Comparison of ENCODE assay signal across 17 cellular contexts in the genomic region with DNA sequence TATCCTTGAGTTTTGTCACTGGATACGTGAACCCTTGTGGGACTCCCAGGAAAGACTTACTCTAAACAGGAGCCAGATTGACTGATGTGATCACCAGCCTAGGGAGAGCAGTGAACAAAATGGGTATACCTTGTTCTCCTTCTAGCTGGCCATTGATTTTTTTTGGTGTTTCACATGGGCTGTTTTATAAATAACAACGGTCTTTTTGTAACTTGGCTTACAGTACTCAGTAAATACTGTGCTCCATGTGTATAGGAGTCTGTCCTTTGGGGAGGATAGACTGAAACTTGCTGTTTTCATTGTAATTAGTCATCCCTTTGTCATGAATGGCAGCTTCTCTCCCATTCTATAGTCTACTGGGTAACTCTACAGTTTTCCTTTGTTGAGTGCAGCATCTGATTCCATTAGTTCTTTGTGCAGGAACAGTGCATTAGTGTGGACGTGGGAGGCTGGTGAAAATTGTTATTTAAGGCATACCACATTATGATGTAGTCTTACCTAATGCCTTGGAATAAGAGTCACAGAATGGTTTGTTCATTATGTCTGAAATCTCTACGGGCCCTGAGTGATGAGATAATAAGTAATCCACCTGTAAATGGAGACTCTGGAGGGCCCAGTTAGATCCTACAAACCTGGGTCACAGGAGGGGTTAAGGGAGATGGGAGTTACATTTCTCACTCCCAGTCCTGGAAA.
DNase-seq lines count a peak whose midpoint lies in the region; ATAC-seq, FAIRE-seq and TF ChIP-seq lines count a peak whose summit lies in the region.
"Had no signal": no experiment of that assay in that cellular context is flagged by ENCODE, and none has a peak within 500 bp of the region (broad histone marks: within the 10 kb centered on the region; RNA-seq: fewer than 3 reads in every experiment).

No MANE protein-coding gene starts in this region.

- H3K4me3 ChIP-seq in bronchial epithelial cell (ENCODE audit: low read depth, low read length) (no peak overlapping the region), mesodermal cell (ENCODE audit: extremely low read depth, insufficient read depth, low read length, poor library complexity, severe bottlenecking) (no peak overlapping the region), gastrocnemius medialis (no peak overlapping the region)
- H3K4me3 ChIP-seq: breast epithelium, psoas muscle, suprapubic skin had no signal

- H3K27ac ChIP-seq in mesodermal cell (ENCODE audit: low read depth, low read length, severe bottlenecking) (peak overlapping the region; percentile 17), gastrocnemius medialis (no peak overlapping the region)
- H3K27ac ChIP-seq: breast epithelium, psoas muscle, suprapubic skin, VCaP had no signal

- no peaks in the 10 kb centered on the region for H3K9me3 ChIP-seq in mesodermal cell (ENCODE audit: control insufficient read depth, low read length)
- H3K9me3 ChIP-seq in gastrocnemius medialis = no peaks in the 10 kb centered on the region
- H3K9me3 ChIP-seq: breast epithelium, psoas muscle, suprapubic skin had no signal

- in situ Hi-C loops in gastrocnemius medialis (cut with MboI; ENCODE audit: low sequenced_read_pairs in 4 of 4) = no loop called here

- peaks cover 29% of the 10 kb centered on the region for H3K4me1 ChIP-seq in mesodermal cell (ENCODE audit: control insufficient read depth, insufficient read depth, low read length, poor library complexity, severe bottlenecking)
- no peaks in the 10 kb centered on the region for H3K4me1 ChIP-seq in gastrocnemius medialis
- H3K4me1 ChIP-seq: breast epithelium, psoas muscle, suprapubic skin had no signal

- H3K27ac Mint-ChIP-seq in activated naive CD4-positive, alpha-beta T cell treated with anti-CD3 and anti-CD28 coated beads for 36 hours = no peak overlapping the region
- H3K27ac Mint-ChIP-seq: CD8-positive, alpha-beta memory T cell had no signal

- TF ChIP-seq POLR2A in gastrocnemius medialis (IDR thresholded peaks at IDR 0.05) = no peak

- peaks cover 2% of the 10 kb centered on the region for H3K27me3 Mint-ChIP-seq in activated naive CD4-positive, alpha-beta T cell treated with anti-CD3 and anti-CD28 coated beads for 36 hours (ENCODE audit: low read depth)
- H3K27me3 Mint-ChIP-seq: CD8-positive, alpha-beta memory T cell had no signal

- intact Hi-C loops in activated naive CD4-positive, alpha-beta T cell treated with anti-CD3 and anti-CD28 coated beads for 36 hours (cut with micrococcal nuclease) = no loop called here
- intact Hi-C loops in gastrocnemius medialis (cut with DNase I; ENCODE audit: low total_unique reads) = no loop called here

- DNase-seq in COLO829 (ENCODE audit: low spot score) (peak; percentile 72), M059J (ENCODE audit: low read depth) (peak; percentile 52), bronchial epithelial cell (ENCODE audit: low read depth) (peak; percentile 31), gastrocnemius medialis (no peak), activated gamma-delta T cell (lab: John Stamatoyannopoulos, UW) (no peak)
- no peak for DNase-seq in activated naive CD4-positive, alpha-beta T cell treated with anti-CD3 and anti-CD28 coated beads for 36 hours
- no peak for DNase-seq in activated naive CD4-positive, alpha-beta T cell treated with Interleukin-2 at 50 U/mL for 16 hours
- DNase-seq: CD8-positive, alpha-beta memory T cell; effector CD4-positive, alpha-beta T cell; NCI-H1436; NCI-H510A; OCI-M1; psoas muscle had no signal

- no peaks in the 10 kb centered on the region for H3K9me3 Mint-ChIP-seq in activated naive CD4-positive, alpha-beta T cell treated with anti-CD3 and anti-CD28 coated beads for 36 hours
- H3K9me3 Mint-ChIP-seq: CD8-positive, alpha-beta memory T cell had no signal

- CTCF ChIA-PET in activated naive CD4-positive, alpha-beta T cell treated with anti-CD3 and anti-CD28 coated beads for 36 hours (lab: Charles Lee) = no interaction called here

- WGBS in mesodermal cell (ENCODE audit: insufficient coverage in 2 of 2), 2 experiments = 100% methylated on average over 1 to 2 of the region's 4 CpGs

- H3K27me3 ChIP-seq in bronchial epithelial cell (ENCODE audit: control insufficient read depth, insufficient read depth, low read length) (peaks cover 2% of the 10 kb centered on the region), gastrocnemius medialis (no peaks in the 10 kb centered on the region)
- H3K27me3 ChIP-seq: breast epithelium, suprapubic skin had no signal

- TF ChIP-seq CTCF in bronchial epithelial cell (IDR thresholded peaks at IDR 0.05; ENCODE audit: insufficient read depth, low read length, severe bottlenecking) (no peak), gastrocnemius medialis (IDR thresholded peaks at IDR 0.05 in 4 of 5, conservative IDR thresholded peaks at IDR 0.05 in 1 of 5) (no peak)

- no peaks in the 10 kb centered on the region for H3K36me3 Mint-ChIP-seq in activated naive CD4-positive, alpha-beta T cell treated with anti-CD3 and anti-CD28 coated beads for 36 hours (ENCODE audit: low read depth)
- H3K36me3 Mint-ChIP-seq: CD8-positive, alpha-beta memory T cell had no signal

- H3K36me3 ChIP-seq in bronchial epithelial cell (ENCODE audit: control insufficient read depth, insufficient read depth, low read length) (no peaks in the 10 kb centered on the region), mesodermal cell (ENCODE audit: control insufficient read depth, insufficient read depth, low read length) (no peaks in the 10 kb centered on the region), gastrocnemius medialis (no peaks in the 10 kb centered on the region)
- H3K36me3 ChIP-seq: breast epithelium, suprapubic skin had no signal

- H3K4me1 Mint-ChIP-seq in activated naive CD4-positive, alpha-beta T cell treated with anti-CD3 and anti-CD28 coated beads for 36 hours (ENCODE audit: low read depth) = peaks cover 9% of the 10 kb centered on the region
- H3K4me1 Mint-ChIP-seq: CD8-positive, alpha-beta memory T cell had no signal

- no peak for FAIRE-seq in bronchial epithelial cell (lab: Jason Lieb, UNC)

- ATAC-seq in gastrocnemius medialis = no peak

- H3K4me3 Mint-ChIP-seq in activated naive CD4-positive, alpha-beta T cell treated with anti-CD3 and anti-CD28 coated beads for 36 hours = no peak overlapping the region
- H3K4me3 Mint-ChIP-seq: CD8-positive, alpha-beta memory T cell had no signal

Comparison
In these comparisons a context has a peak if more than half of its experiments do, and no peak if none do; other contexts are left out.
1. DNase-seq: peak in COLO829 (single experiment), M059J (single experiment) and bronchial epithelial cell (single experiment); none in activated naive CD4-positive, alpha-beta T cell treated with anti-CD3 and anti-CD28 coated beads for 36 hours (single experiment), gastrocnemius medialis (0 of 2), activated gamma-delta T cell (single experiment) and activated naive CD4-positive, alpha-beta T cell treated with Interleukin-2 at 50 U/mL for 16 hours (single experiment).